Comparison of ENCODE assay signal across 8 cellular contexts in genomic region chrX:71180579-71181265, GRCh38. TPM values are rescaled to one million over a fixed set of nuclear protein-coding genes. Genes with fewer than 3 reads are reported as not detected.
DNase-seq lines count a peak whose midpoint lies in the region; ATAC-seq and TF ChIP-seq lines count a peak whose summit lies in the region.
"Not testable (repeated sequence)": the region's sequence is repeated elsewhere in the genome, so short reads cannot be mapped to it uniquely, and the experiment has no call there.

No MANE protein-coding gene starts in this region.

- POLR2A ChIA-PET in CD4-positive, alpha-beta T cell (lab: Charles Lee) = interaction anchor here (0.7 to 3.2 kb wide), 10 partner anchors 7 to 411 kb away, joined by 3 to 55 read pairs (median 6); partner anchors contain the start of genes FOXO4, MED12, NONO and OGT

- not testable (repeated sequence) for TF ChIP-seq POLR2A in right lobe of liver (IDR thresholded peaks at IDR 0.05); transverse colon (IDR thresholded peaks at IDR 0.05)

- H2AFZ ChIP-seq in KMS-11 (ENCODE audit: low read depth) = peak overlapping the region; percentile 49; the same call in 1 of the 2 replicates

- not testable (repeated sequence) for ATAC-seq in CD4-positive, alpha-beta T cell (ENCODE audit: poor library complexity); activated T-cell treated with anti-CD3 and anti-CD28 coated beads, Interleukin-2, amount 50 U/mL, for 4 hours
- peak; percentile 2 to 42 (median 18) for ATAC-seq in right lobe of liver

- not testable (repeated sequence) for H3K27me3 Mint-ChIP-seq in CD4-positive, alpha-beta T cell; T-helper 1 cell treated with Interleukin-12 subunit alpha and Interleukin-12 subunit beta and Interleukin-4 antibody, amounts not matched to agents 30 μg/mL and 1 μg/mL, for 36 hours (ENCODE audit: low read depth); activated T-cell treated with anti-CD3 and anti-CD28 coated beads, Interleukin-2, amount 50 U/mL, for 4 hours (ENCODE audit: low read depth); brain; progenitor cell of endocrine pancreas

- H3K79me2 ChIP-seq in KMS-11 (ENCODE audit: insufficient read depth, low read depth) = not testable (repeated sequence)

- not testable (repeated sequence) for H3K4me1 ChIP-seq in KMS-11 (ENCODE audit: low read depth, poor library complexity, severe bottlenecking)
- H3K4me1 ChIP-seq in right lobe of liver (peaks cover 0 to 13% (median 0%) of the 10 kb centered on the region in 4 donors), transverse colon (peaks cover 0 to 10% (median 0%) of the 10 kb centered on the region in 4 donors)

- H3K36me3 Mint-ChIP-seq in CD4-positive, alpha-beta T cell (ENCODE audit: low read depth) = peaks cover 22% of the 10 kb centered on the region
- peaks cover 17% of the 10 kb centered on the region for H3K36me3 Mint-ChIP-seq in T-helper 1 cell treated with Interleukin-12 subunit alpha and Interleukin-12 subunit beta and Interleukin-4 antibody, amounts not matched to agents 30 μg/mL and 1 μg/mL, for 36 hours (ENCODE audit: low read depth)
- not testable (repeated sequence) for H3K36me3 Mint-ChIP-seq in activated T-cell treated with anti-CD3 and anti-CD28 coated beads, Interleukin-2, amount 50 U/mL, for 4 hours (ENCODE audit: insufficient read depth); brain; progenitor cell of endocrine pancreas (ENCODE audit: insufficient read depth)

- H3K9me3 Mint-ChIP-seq in CD4-positive, alpha-beta T cell; T-helper 1 cell treated with Interleukin-12 subunit alpha and Interleukin-12 subunit beta and Interleukin-4 antibody, amounts not matched to agents 30 μg/mL and 1 μg/mL, for 36 hours; activated T-cell treated with anti-CD3 and anti-CD28 coated beads, Interleukin-2, amount 50 U/mL, for 4 hours: not testable (repeated sequence)
- H3K9me3 Mint-ChIP-seq in brain (peaks cover 0 to 15% (median 0%) of the 10 kb centered on the region in 5 experiments), progenitor cell of endocrine pancreas (ENCODE audit: low read depth) (peaks cover 12% of the 10 kb centered on the region)

- H3K9me3 ChIP-seq in CD4-positive, alpha-beta T cell (ENCODE audit: control insufficient read depth, low read length); right lobe of liver; transverse colon: not testable (repeated sequence)

- not testable (repeated sequence) for DNase-seq in CD4-positive, alpha-beta T cell; activated T-cell treated with anti-CD3 and anti-CD28 coated beads, Interleukin-2, amount 50 U/mL, for 4 hours; progenitor cell of endocrine pancreas (ENCODE audit: low spot score, unreplicated experiment); transverse colon
- peak in 1 of 3 donors; percentile 58 for DNase-seq in right lobe of liver

- intact Hi-C loops in CD4-positive, alpha-beta T cell (cut with DNase I, micrococcal nuclease) = loop anchor here (1.0 to 10.0 kb wide), 5 partner anchors 74 to 208 kb away; partner anchors contain the start of genes NONO (in 1 of the 2), SNX12 (in 1 of the 2), TAF1 (in 1 of the 2) and ZMYM3 (in 1 of the 2)
- intact Hi-C loops in right lobe of liver (cut with DNase I); transverse colon (cut with DNase I; ENCODE audit: low total_unique reads): not testable (repeated sequence)

- H3K4me3 Mint-ChIP-seq in CD4-positive, alpha-beta T cell = peak overlapping the region; percentile 30
- peak overlapping the region; percentile 34 for H3K4me3 Mint-ChIP-seq in T-helper 1 cell treated with Interleukin-12 subunit alpha and Interleukin-12 subunit beta and Interleukin-4 antibody, amounts not matched to agents 30 μg/mL and 1 μg/mL, for 36 hours
- H3K4me3 Mint-ChIP-seq in activated T-cell treated with anti-CD3 and anti-CD28 coated beads, Interleukin-2, amount 50 U/mL, for 4 hours = peak overlapping the region; percentile 57
- H3K4me3 Mint-ChIP-seq in brain = peak overlapping the region in 4 of 5 experiments; percentile 4 to 69 (median 22)
- H3K4me3 Mint-ChIP-seq in progenitor cell of endocrine pancreas (ENCODE audit: low read depth) = peak overlapping the region; percentile 26

- CTCF ChIA-PET in CD4-positive, alpha-beta T cell (lab: Charles Lee) = not testable (repeated sequence)

- H3K27ac ChIP-seq in CD4-positive, alpha-beta T cell (ENCODE audit: low read depth, low read length); KMS-11: not testable (repeated sequence)
- H3K27ac ChIP-seq in right lobe of liver (peak overlapping the region in 2 of 3 donors; percentile 75 to 80), transverse colon (peak overlapping the region; percentile 75 to 89 (median 86))

- H3K27ac Mint-ChIP-seq in CD4-positive, alpha-beta T cell = peak overlapping the region; percentile 98
- peak overlapping the region; percentile 49 for H3K27ac Mint-ChIP-seq in T-helper 1 cell treated with Interleukin-12 subunit alpha and Interleukin-12 subunit beta and Interleukin-4 antibody, amounts not matched to agents 30 μg/mL and 1 μg/mL, for 36 hours
- H3K27ac Mint-ChIP-seq in brain = peak overlapping the region in 1 of 5 experiments; percentile 85
- H3K27ac Mint-ChIP-seq in progenitor cell of endocrine pancreas = not testable (repeated sequence)

- H3K9ac ChIP-seq in KMS-11 = not testable (repeated sequence)

- not testable (repeated sequence) for H4K20me1 ChIP-seq in KMS-11 (ENCODE audit: insufficient read depth)

- not testable (repeated sequence) for H3K4me3 ChIP-seq in KMS-11 (IDR thresholded peaks at IDR 0.05; ENCODE audit: insufficient read depth, low read depth, low read length); right lobe of liver; transverse colon

- WGBS in right lobe of liver (ENCODE audit: insufficient coverage, low coverage, low lambda C conversion rate, missing lambda C conversion rate) = 47% methylated on average over 9 of the region's 9 CpGs
- 70% methylated on average over 9 of the region's 9 CpGs; no CpG with 5 or more reads in 1 of the 2 donors for WGBS in transverse colon (ENCODE audit: low coverage in 1 of 2), 2 donors

- TF ChIP-seq CTCF in CD4-positive, alpha-beta T cell (IDR thresholded peaks at IDR 0.05); KMS-11 (conservative IDR thresholded peaks at IDR 0.05; ENCODE audit: low read depth, low read length); brain (conservative IDR thresholded peaks at IDR 0.05); right lobe of liver (IDR thresholded peaks at IDR 0.05); progenitor cell of endocrine pancreas (IDR thresholded peaks at IDR 0.05; ENCODE audit: unreplicated experiment); transverse colon (IDR thresholded peaks at IDR 0.05): not testable (repeated sequence)

- not testable (repeated sequence) for TF ChIP-seq EP300 in transverse colon (IDR thresholded peaks at IDR 0.05; ENCODE audit: low read depth)

- in situ Hi-C loops in transverse colon (cut with MboI; ENCODE audit: low pct_ligation_motif_present in 1 of 4, low pct_unique_long_range_greater_than_20kb in 1 of 4, low sequenced_read_pairs in 3 of 4) = loop anchor here in 2 of 4 donors (25.0 kb wide), 3 partner anchors 93 to 418 kb away; partner anchors contain the start of gene FOXO4 (in 1 of the 2)

- H3K4me2 ChIP-seq in KMS-11 = not testable (repeated sequence)

- H3K4me1 Mint-ChIP-seq in CD4-positive, alpha-beta T cell (ENCODE audit: low read depth) = peaks cover 25% of the 10 kb centered on the region
- not testable (repeated sequence) for H3K4me1 Mint-ChIP-seq in T-helper 1 cell treated with Interleukin-12 subunit alpha and Interleukin-12 subunit beta and Interleukin-4 antibody, amounts not matched to agents 30 μg/mL and 1 μg/mL, for 36 hours (ENCODE audit: low read depth)
- H3K4me1 Mint-ChIP-seq in activated T-cell treated with anti-CD3 and anti-CD28 coated beads, Interleukin-2, amount 50 U/mL, for 4 hours (ENCODE audit: low read depth) = peaks cover 13% of the 10 kb centered on the region
- peaks cover 30% of the 10 kb centered on the region for H3K4me1 Mint-ChIP-seq in brain
- H3K4me1 Mint-ChIP-seq in progenitor cell of endocrine pancreas (ENCODE audit: low read depth) = peaks cover 26% of the 10 kb centered on the region

- not testable (repeated sequence) for H3K27me3 ChIP-seq in CD4-positive, alpha-beta T cell (ENCODE audit: control insufficient read depth, insufficient read depth, low read length); KMS-11 (ENCODE audit: insufficient read depth, low read depth); right lobe of liver; transverse colon

- H3K36me3 ChIP-seq in KMS-11 (ENCODE audit: insufficient read depth); right lobe of liver; transverse colon: not testable (repeated sequence)

RNA-seq across cellular contexts. Expression of gene NLGN3, which starts 36.1 kb away (rescaled TPM):
- 1 to 10 TPM; 3.4 to 4.3 TPM for total RNA-seq in CD4-positive, alpha-beta T cell
- under 1 TPM; 0.38 to 0.43 (median 0.40) TPM for total RNA-seq in activated T-cell treated with anti-CD3 and anti-CD28 coated beads, Interleukin-2, amount 50 U/mL, for 4 hours
- polyA plus RNA-seq in brain (ENCODE audit: insufficient read depth, low read depth, low replicate concordance) = 27.3 TPM
- total RNA-seq in right lobe of liver (under 1 TPM in 5 of 6 experiments, not detected in 1; 0.12 to 0.25 (median 0.14) TPM), progenitor cell of endocrine pancreas (5.9 and 7.8 TPM in 2 replicates), transverse colon (1 to 10 TPM in 1 of 4 donors, under 1 TPM in 2, not detected in 1; 0.40 to 1.1 (median 0.64) TPM)

RNA-seq across cellular contexts. Expression of gene GJB1, which starts 42.3 kb away (rescaled TPM):
- total RNA-seq in CD4-positive, alpha-beta T cell = not detected
- total RNA-seq in activated T-cell treated with anti-CD3 and anti-CD28 coated beads, Interleukin-2, amount 50 U/mL, for 4 hours = not detected
- 60.6 TPM for polyA plus RNA-seq in brain (ENCODE audit: insufficient read depth, low read depth, low replicate concordance)
- 100 to 1,000 TPM; 120 to 329 (median 205) TPM for total RNA-seq in right lobe of liver
- 22.2 and 23.6 TPM in 2 replicates for total RNA-seq in progenitor cell of endocrine pancreas
- total RNA-seq in transverse colon = 10 to 100 TPM; 20.9 to 73.3 (median 48.3) TPM

Comparison
In these comparisons a context has a peak if more than half of its experiments do, and no peak if none do; other contexts are left out.
1. RNA of gene GJB1, which starts 42.3 kb away (total RNA-seq): 120 to 329 TPM in right lobe of liver, 20.9 to 73.3 TPM in transverse colon and 22.2 to 23.6 TPM in progenitor cell of endocrine pancreas; not detected in activated T-cell treated with anti-CD3 and anti-CD28 coated beads, Interleukin-2, amount 50 U/mL, for 4 hours and not detected in CD4-positive, alpha-beta T cell; every median in the first group is over 10 times any median in the second.
2. Peak in every context shown above with its lines, with median percentiles within 50 percentile points of each other: H3K4me3 Mint-ChIP-seq.